ENCODE assay signal across 1 cellular context in genomic region chr22:25451480-25452114, GRCh38.
A peak's percentile ranks its signal among the peaks of the same experiment; 100 is the strongest.
TF ChIP-seq lines count a peak whose summit lies in the region.

No MANE protein-coding gene starts in this region.

TF ChIP-seq in HepG2, 621 proteins besides CTCF, POLR2A, EP300 and RAD21 (continued from another document):
- TF ChIP-seq ATF4 (CRISPR knock-in tag; IDR thresholded peaks at IDR 0.05): 0 out of 4 replicates have a peak, but pooled peaks of 1 of the 2 experiments have one; percentile 18
- TF ChIP-seq ZNF33A (CRISPR knock-in tag; IDR thresholded peaks at IDR 0.05; ENCODE audit: borderline replicate concordance): no peak
- TF ChIP-seq, protein P1, sequence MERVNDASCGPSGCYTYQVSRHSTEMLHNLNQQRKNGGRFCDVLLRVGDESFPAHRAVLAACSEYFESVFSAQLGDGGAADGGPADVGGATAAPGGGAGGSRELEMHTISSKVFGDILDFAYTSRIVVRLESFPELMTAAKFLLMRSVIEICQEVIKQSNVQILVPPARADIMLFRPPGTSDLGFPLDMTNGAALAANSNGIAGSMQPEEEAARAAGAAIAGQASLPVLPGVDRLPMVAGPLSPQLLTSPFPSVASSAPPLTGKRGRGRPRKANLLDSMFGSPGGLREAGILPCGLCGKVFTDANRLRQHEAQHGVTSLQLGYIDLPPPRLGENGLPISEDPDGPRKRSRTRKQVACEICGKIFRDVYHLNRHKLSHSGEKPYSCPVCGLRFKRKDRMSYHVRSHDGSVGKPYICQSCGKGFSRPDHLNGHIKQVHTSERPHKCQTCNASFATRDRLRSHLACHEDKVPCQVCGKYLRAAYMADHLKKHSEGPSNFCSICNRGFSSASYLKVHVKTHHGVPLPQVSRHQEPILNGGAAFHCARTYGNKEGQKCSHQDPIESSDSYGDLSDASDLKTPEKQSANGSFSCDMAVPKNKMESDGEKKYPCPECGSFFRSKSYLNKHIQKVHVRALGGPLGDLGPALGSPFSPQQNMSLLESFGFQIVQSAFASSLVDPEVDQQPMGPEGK (CRISPR knock-in tag; IDR thresholded peaks at IDR 0.05): no peak
- TF ChIP-seq SP2 (CRISPR knock-in tag; IDR thresholded peaks at IDR 0.05): no peak
- peak; percentile 46; the same call in 1 of the 2 replicates for TF ChIP-seq CEBPG (CRISPR knock-in tag; IDR thresholded peaks at IDR 0.05)
- no peak for TF ChIP-seq MXI1 (IDR thresholded peaks at IDR 0.05; ENCODE audit: borderline replicate concordance, low read depth, low read length)
- no peak for TF ChIP-seq WIZ (CRISPR knock-in tag; IDR thresholded peaks at IDR 0.05)
- peak; percentile 70; the same call in 1 of the 2 replicates for TF ChIP-seq CEBPB (IDR thresholded peaks at IDR 0.05; ENCODE audit: borderline replicate concordance, low read depth, low read length)
- TF ChIP-seq SAP130 (CRISPR knock-in tag; IDR thresholded peaks at IDR 0.05; ENCODE audit: low read depth): peak; percentile 14; the same call in 1 of the 2 replicates
